Comparison of ENCODE assay signal across 25 cellular contexts in genomic region chr1:224258351-224258750, GRCh38.
"Had no signal": no experiment of that assay in that cellular context is flagged by ENCODE, and none has a peak within 500 bp of the region (broad histone marks: within the 10 kb centered on the region; RNA-seq: fewer than 3 reads in every experiment).

No MANE protein-coding gene starts in this region.

- H3K27ac ChIP-seq: epithelial cell of prostate, esophagus squamous epithelium, gastrocnemius medialis, heart right ventricle, left lung, lower lobe of right lung had no signal

- H3K27ac Mint-ChIP-seq: dendritic cell treated with granulocyte-macrophage colony-stimulating factor and Interleukin-4, amounts not matched to agents 40 ng/mL and 50 ng/mL, for 4 days; endodermal cell; mesothelial cell of epicardium; naive B cell; naive thymus-derived CD8-positive, alpha-beta T cell had no signal

- H3K9me3 ChIP-seq: esophagus squamous epithelium, gastrocnemius medialis, heart right ventricle, left lung, lower lobe of right lung, mucosa of descending colon had no signal

- H3K4me3 Mint-ChIP-seq: dendritic cell treated with granulocyte-macrophage colony-stimulating factor and Interleukin-4, amounts not matched to agents 40 ng/mL and 50 ng/mL, for 4 days; effector memory CD8-positive, alpha-beta T cell; endodermal cell; mesothelial cell of epicardium; naive B cell; naive thymus-derived CD8-positive, alpha-beta T cell had no signal

- H3K36me3 ChIP-seq: gastrocnemius medialis, lower lobe of right lung had no signal

- H3K4me1 ChIP-seq: esophagus squamous epithelium, gastrocnemius medialis, heart right ventricle, left lung, lower lobe of right lung had no signal

- H3K4me3 ChIP-seq: esophagus squamous epithelium, gastrocnemius medialis, heart right ventricle, left lung, lower lobe of right lung, mucosa of descending colon had no signal

- ATAC-seq: effector memory CD8-positive, alpha-beta T cell; esophagus mucosa; gastrocnemius medialis; heart right ventricle; left cardiac atrium; left lung; left ventricle myocardium superior; lower lobe of right lung; mucosa of descending colon; naive thymus-derived CD8-positive, alpha-beta T cell had no signal

- DNase-seq: cortex of kidney; effector CD8-positive, alpha-beta T cell; effector memory CD8-positive, alpha-beta T cell; endodermal cell; erythroblast; esophagus squamous epithelium; foreskin fibroblast; foreskin melanocyte; gastrocnemius medialis; glutamatergic neuron; head of caudate nucleus; heart right ventricle; hippocampal formation; left cardiac atrium; left lung; left ventricle myocardium superior; lower lobe of right lung; mesenchymal stem cell; mucosa of descending colon; naive B cell; naive thymus-derived CD8-positive, alpha-beta T cell had no signal

- H3K27me3 Mint-ChIP-seq: dendritic cell treated with granulocyte-macrophage colony-stimulating factor and Interleukin-4, amounts not matched to agents 40 ng/mL and 50 ng/mL, for 4 days; effector memory CD8-positive, alpha-beta T cell; naive B cell; naive thymus-derived CD8-positive, alpha-beta T cell had no signal

- H3K9me3 Mint-ChIP-seq: dendritic cell treated with granulocyte-macrophage colony-stimulating factor and Interleukin-4, amounts not matched to agents 40 ng/mL and 50 ng/mL, for 4 days; effector memory CD8-positive, alpha-beta T cell; endodermal cell; mesothelial cell of epicardium; naive B cell; naive thymus-derived CD8-positive, alpha-beta T cell had no signal
